1 cellular context compared by ENCODE assay signal in genomic region chr15:41501961-41502786, GRCh38.
TF ChIP-seq lines count a peak whose summit lies in the region.

No MANE protein-coding gene starts in this region.

TF ChIP-seq in HepG2, 621 proteins besides CTCF, POLR2A, EP300 and RAD21:
- no peak for TF ChIP-seq GPN1 (CRISPR knock-in tag; IDR thresholded peaks at IDR 0.05; ENCODE audit: borderline replicate concordance)
- no peak for TF ChIP-seq SNAPC5 (CRISPR knock-in tag; IDR thresholded peaks at IDR 0.05; ENCODE audit: borderline replicate concordance)
